In the genomic region with DNA sequence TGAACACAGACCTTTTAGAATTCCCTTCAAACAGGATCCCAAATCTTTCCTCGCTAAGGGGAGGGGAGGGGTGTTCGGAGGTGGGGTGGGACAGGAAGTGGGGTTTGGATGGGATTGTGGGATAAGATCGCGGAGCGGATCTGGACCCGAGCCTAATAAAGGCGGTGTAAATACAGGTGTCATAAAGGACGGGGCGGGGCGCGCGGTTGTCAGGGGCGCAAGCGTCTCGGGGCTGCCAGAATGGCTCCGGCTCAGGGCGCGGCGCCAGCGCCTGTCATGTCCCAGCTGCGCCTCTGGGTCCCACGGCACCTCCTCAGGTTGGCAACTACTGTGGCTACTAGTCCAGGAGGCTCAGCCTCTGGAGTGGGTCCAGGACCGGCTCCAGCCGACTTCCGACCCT, we compare ENCODE assay signal across 8 cellular contexts. TPM values are rescaled to one million over a fixed set of nuclear protein-coding genes. Genes with fewer than 3 reads are reported as not detected.
A peak's percentile ranks its signal among the peaks of the same experiment; 100 is the strongest.
DNase-seq lines count a peak whose midpoint lies in the region; ATAC-seq and TF ChIP-seq lines count a peak whose summit lies in the region.

No MANE protein-coding gene starts in this region.

- H3K9me3 ChIP-seq in iPS-20b (ENCODE audit: insufficient read depth, low read depth, low read length) (no peaks in the 10 kb centered on the region; the same call in 1 of the 2 replicates), smooth muscle cell (replicated peaks; ENCODE audit: low read depth) (no peaks in the 10 kb centered on the region)

- H3K27ac ChIP-seq in iPS-20b (ENCODE audit: low read length) (no peak overlapping the region), smooth muscle cell (ENCODE audit: low read depth) (no peak overlapping the region)

- peak overlapping the region; percentile 86 for H3K4me2 ChIP-seq in smooth muscle cell

- no peaks in the 10 kb centered on the region for H3K79me2 ChIP-seq in smooth muscle cell (ENCODE audit: low read depth)

- peak overlapping the region; percentile 37; the same call in 1 of the 2 replicates for H3K9ac ChIP-seq in iPS-20b (ENCODE audit: low read depth, low read length)
- H3K9ac ChIP-seq in smooth muscle cell (ENCODE audit: low read depth) = no peak overlapping the region

- ATAC-seq in HG02642 (IDR thresholded peaks at IDR 0.05; ENCODE audit: poor library complexity, unreplicated experiment) = no peak

- H4K20me1 ChIP-seq in smooth muscle cell (ENCODE audit: low read depth) = no peaks in the 10 kb centered on the region

- no peaks in the 10 kb centered on the region for H3F3A ChIP-seq in smooth muscle cell (ENCODE audit: low read depth)

- peaks cover 31% of the 10 kb centered on the region for H3K27me3 ChIP-seq in iPS-20b (ENCODE audit: insufficient read depth, low read length)
- H3K27me3 ChIP-seq in smooth muscle cell (ENCODE audit: low read depth) = peaks cover 18% of the 10 kb centered on the region

- H3K4me1 ChIP-seq in iPS-20b (ENCODE audit: insufficient read depth, low read length) (no peaks in the 10 kb centered on the region; the same call in 1 of the 2 replicates), smooth muscle cell (ENCODE audit: low read depth) (peaks cover 4% of the 10 kb centered on the region)

- DNase-seq in DMS79 treated with DMSO at 0.1 percent for 48 hours (lab: John Stamatoyannopoulos, UW) (peak; percentile 69), NCI-H2081 (lab: John Stamatoyannopoulos, UW) (peak; percentile 91 to 95), astrocyte of the cerebellum (ENCODE audit: low read depth) (no peak), smooth muscle cell (lab: John Stamatoyannopoulos, UW; ENCODE audit: unreplicated experiment) (no peak), OCI-M2 (lab: John Stamatoyannopoulos, UW; ENCODE audit: unreplicated experiment) (no peak), GF-D8 (lab: John Stamatoyannopoulos, UW) (no peak)

- in situ Hi-C loops in astrocyte of the cerebellum (cut with HindIII; ENCODE audit: low sequenced_read_pairs) = loop anchor here (5.0 kb wide), 1 partner anchor 35 kb away; no protein-coding TSS in a partner anchor

- WGBS in smooth muscle cell (ENCODE audit: low lambda C conversion rate) = 4% methylated on average over 22 of the region's 25 CpGs

- peak overlapping the region; percentile 27 for H3K4me3 ChIP-seq in astrocyte of the cerebellum (ENCODE audit: low read depth, low read length)
- peak overlapping the region; percentile 71 for H3K4me3 ChIP-seq in iPS-20b (ENCODE audit: low read length)
- H3K4me3 ChIP-seq in smooth muscle cell = peak overlapping the region; percentile 49

- H2AFZ ChIP-seq in smooth muscle cell (ENCODE audit: low read depth) = peak overlapping the region; percentile 79

- TF ChIP-seq CTCF in astrocyte of the cerebellum (IDR thresholded peaks at IDR 0.05; ENCODE audit: low read depth, low read length, missing control alignments) (no peak), smooth muscle cell (IDR thresholded peaks at IDR 0.05; ENCODE audit: borderline replicate concordance, insufficient read depth, poor library complexity, severe bottlenecking) (no peak)

- no peaks in the 10 kb centered on the region for H3K36me3 ChIP-seq in iPS-20b (ENCODE audit: insufficient read depth, low read depth, low read length)
- no peaks in the 10 kb centered on the region for H3K36me3 ChIP-seq in smooth muscle cell (ENCODE audit: low read depth)

RNA-seq across cellular contexts. Expression of a gene that starts 59.8 kb away (rescaled TPM):
- not detected in 2 replicates for total RNA-seq in smooth muscle cell
- polyA plus RNA-seq in smooth muscle cell = not detected in 2 replicates

Comparison
In these comparisons a context has a peak if more than half of its experiments do, and no peak if none do; other contexts are left out.
1. DNase-seq: peak in DMS79 treated with DMSO at 0.1 percent for 48 hours (single experiment) and NCI-H2081 (2 of 2); none in astrocyte of the cerebellum (single experiment), smooth muscle cell (single experiment), OCI-M2 (single experiment) and GF-D8 (single experiment).
2. Peak in every context shown above with its lines, with median percentiles within 50 percentile points of each other: H3K4me3 ChIP-seq.